In genomic region chr3:161336661-161337060, GRCh38 we compare ENCODE assay signal across 1 cellular context.
A peak's percentile ranks its signal among the peaks of the same experiment; 100 is the strongest.
TF ChIP-seq lines count a peak whose summit lies in the region.

No MANE protein-coding gene starts in this region.

TF ChIP-seq in HepG2, 621 proteins besides CTCF, POLR2A, EP300 and RAD21:
- TF ChIP-seq ZBTB10 (CRISPR knock-in tag; IDR thresholded peaks at IDR 0.05; ENCODE audit: borderline replicate concordance), result no peak
- TF ChIP-seq ZNF644 (CRISPR knock-in tag; IDR thresholded peaks at IDR 0.05; ENCODE audit: low read depth), result 0 out of 2 replicates have a peak, but pooled peaks have one; percentile 29
